Comparison of ENCODE assay signal across 1 cellular context in genomic region chr1:160342953-160343869, GRCh38.
TF ChIP-seq lines count a peak whose summit lies in the region.

TSS of gene COPA (minus strand) at chr1:160343250. CDS start at chr1:160343170, 80 bp downstream.
TSS of gene NCSTN (plus strand) at chr1:160343383. CDS start at chr1:160343397, 14 bp downstream.

TF ChIP-seq in HEK293, 187 proteins besides CTCF, POLR2A, EP300 and RAD21 (continued from another document):
- TF ChIP-seq ZBTB49 (tag by site-specific recombination; IDR thresholded peaks at IDR 0.05; ENCODE audit: low read depth) = no peak
- peak; percentile 65; the same call in 1 of the 2 replicates for TF ChIP-seq SCRT1 (tag by site-specific recombination; IDR thresholded peaks at IDR 0.05; ENCODE audit: borderline replicate concordance)
- TF ChIP-seq ZNF2 (tag by site-specific recombination; IDR thresholded peaks at IDR 0.05) = peak; percentile 62; the same call in 1 of the 2 replicates
- TF ChIP-seq ZNF211 (tag by site-specific recombination; IDR thresholded peaks at IDR 0.05; ENCODE audit: low read depth) = no peak
- TF ChIP-seq ZNF518A (tag by site-specific recombination; conservative IDR thresholded peaks at IDR 0.05; ENCODE audit: low read depth) = peak; percentile 79
- TF ChIP-seq BCL11A (tag by site-specific recombination; IDR thresholded peaks at IDR 0.05; ENCODE audit: low read depth) = no peak
- TF ChIP-seq ZNF114 (tag by site-specific recombination; IDR thresholded peaks at IDR 0.05) = no peak
- TF ChIP-seq, protein P1, sequence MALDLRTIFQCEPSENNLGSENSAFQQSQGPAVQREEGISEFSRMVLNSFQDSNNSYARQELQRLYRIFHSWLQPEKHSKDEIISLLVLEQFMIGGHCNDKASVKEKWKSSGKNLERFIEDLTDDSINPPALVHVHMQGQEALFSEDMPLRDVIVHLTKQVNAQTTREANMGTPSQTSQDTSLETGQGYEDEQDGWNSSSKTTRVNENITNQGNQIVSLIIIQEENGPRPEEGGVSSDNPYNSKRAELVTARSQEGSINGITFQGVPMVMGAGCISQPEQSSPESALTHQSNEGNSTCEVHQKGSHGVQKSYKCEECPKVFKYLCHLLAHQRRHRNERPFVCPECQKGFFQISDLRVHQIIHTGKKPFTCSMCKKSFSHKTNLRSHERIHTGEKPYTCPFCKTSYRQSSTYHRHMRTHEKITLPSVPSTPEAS (tag by site-specific recombination; IDR thresholded peaks at IDR 0.05) = no peak
- peak; percentile 44 for TF ChIP-seq ZNF843 (tag by site-specific recombination; IDR thresholded peaks at IDR 0.05)
- TF ChIP-seq, protein P2, sequence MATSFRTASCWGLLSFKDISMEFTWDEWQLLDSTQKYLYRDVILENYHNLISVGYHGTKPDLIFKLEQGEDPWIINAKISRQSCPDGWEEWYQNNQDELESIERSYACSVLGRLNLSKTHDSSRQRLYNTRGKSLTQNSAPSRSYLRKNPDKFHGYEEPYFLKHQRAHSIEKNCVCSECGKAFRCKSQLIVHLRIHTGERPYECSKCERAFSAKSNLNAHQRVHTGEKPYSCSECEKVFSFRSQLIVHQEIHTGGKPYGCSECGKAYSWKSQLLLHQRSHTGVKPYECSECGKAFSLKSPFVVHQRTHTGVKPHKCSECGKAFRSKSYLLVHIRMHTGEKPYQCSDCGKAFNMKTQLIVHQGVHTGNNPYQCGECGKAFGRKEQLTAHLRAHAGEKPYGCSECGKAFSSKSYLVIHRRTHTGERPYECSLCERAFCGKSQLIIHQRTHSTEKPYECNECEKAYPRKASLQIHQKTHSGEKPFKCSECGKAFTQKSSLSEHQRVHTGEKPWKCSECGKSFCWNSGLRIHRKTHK (tag by site-specific recombination; IDR thresholded peaks at IDR 0.05) = no peak
- TF ChIP-seq ZNF707 (tag by site-specific recombination; IDR thresholded peaks at IDR 0.05) = no peak
- peak; percentile 84 for TF ChIP-seq ZNF223 (tag by site-specific recombination; IDR thresholded peaks at IDR 0.05)
- TF ChIP-seq ZNF677 (tag by site-specific recombination; IDR thresholded peaks at IDR 0.05) = no peak
- peak; percentile 72; the same call in 1 of the 2 replicates for TF ChIP-seq ZFP37 (tag by site-specific recombination; IDR thresholded peaks at IDR 0.05)
- no peak for TF ChIP-seq ZSCAN5A (tag by site-specific recombination; IDR thresholded peaks at IDR 0.05)
- TF ChIP-seq ZNF169 (tag by site-specific recombination; IDR thresholded peaks at IDR 0.05) = no peak
- TF ChIP-seq ZNF132 (tag by site-specific recombination; IDR thresholded peaks at IDR 0.05; ENCODE audit: borderline replicate concordance) = no peak
- TF ChIP-seq ZNF391 (tag by site-specific recombination; IDR thresholded peaks at IDR 0.05; ENCODE audit: borderline replicate concordance, low read depth) = no peak; the same call in 1 of the 2 replicates
- TF ChIP-seq ZFP3 (tag by site-specific recombination; IDR thresholded peaks at IDR 0.05; ENCODE audit: low read depth) = no peak
- TF ChIP-seq, protein P3, sequence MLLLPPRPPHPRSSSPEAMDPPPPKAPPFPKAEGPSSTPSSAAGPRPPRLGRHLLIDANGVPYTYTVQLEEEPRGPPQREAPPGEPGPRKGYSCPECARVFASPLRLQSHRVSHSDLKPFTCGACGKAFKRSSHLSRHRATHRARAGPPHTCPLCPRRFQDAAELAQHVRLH (tag by site-specific recombination; IDR thresholded peaks at IDR 0.05) = peak; percentile 60; the same call in 1 of the 2 replicates
- TF ChIP-seq ZBTB20 (tag by site-specific recombination; IDR thresholded peaks at IDR 0.05) = peak; percentile 63; the same call in 1 of the 2 replicates
- 0 out of 2 replicates have a peak, but pooled peaks have one; percentile 18 for TF ChIP-seq EGR2 (tag by site-specific recombination; IDR thresholded peaks at IDR 0.05; ENCODE audit: low read depth)
- TF ChIP-seq ZNF311 (tag by site-specific recombination; IDR thresholded peaks at IDR 0.05; ENCODE audit: borderline replicate concordance) = no peak
- TF ChIP-seq ZSCAN18 (tag by site-specific recombination; IDR thresholded peaks at IDR 0.05) = no peak
- no peak for TF ChIP-seq ZNF830 (tag by site-specific recombination; IDR thresholded peaks at IDR 0.05; ENCODE audit: low read depth)
- TF ChIP-seq PRDM6 (tag by site-specific recombination; IDR thresholded peaks at IDR 0.05) = no peak
- TF ChIP-seq ZNF768 (tag by site-specific recombination; IDR thresholded peaks at IDR 0.05) = no peak
- TF ChIP-seq ZNF23 (tag by site-specific recombination; IDR thresholded peaks at IDR 0.05; ENCODE audit: borderline replicate concordance) = no peak
- no peak for TF ChIP-seq ZNF513 (tag by site-specific recombination; IDR thresholded peaks at IDR 0.05)
- TF ChIP-seq, protein P4, sequence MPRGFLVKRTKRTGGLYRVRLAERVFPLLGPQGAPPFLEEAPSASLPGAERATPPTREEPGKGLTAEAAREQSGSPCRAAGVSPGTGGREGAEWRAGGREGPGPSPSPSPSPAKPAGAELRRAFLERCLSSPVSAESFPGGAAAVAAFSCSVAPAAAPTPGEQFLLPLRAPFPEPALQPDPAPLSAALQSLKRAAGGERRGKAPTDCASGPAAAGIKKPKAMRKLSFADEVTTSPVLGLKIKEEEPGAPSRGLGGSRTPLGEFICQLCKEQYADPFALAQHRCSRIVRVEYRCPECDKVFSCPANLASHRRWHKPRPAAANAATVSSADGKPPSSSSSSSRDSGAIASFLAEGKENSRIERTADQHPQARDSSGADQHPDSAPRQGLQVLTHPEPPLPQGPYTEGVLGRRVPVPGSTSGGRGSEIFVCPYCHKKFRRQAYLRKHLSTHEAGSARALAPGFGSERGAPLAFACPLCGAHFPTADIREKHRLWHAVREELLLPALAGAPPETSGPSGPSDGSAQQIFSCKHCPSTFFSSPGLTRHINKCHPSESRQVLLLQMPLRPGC (tag by site-specific recombination; IDR thresholded peaks at IDR 0.05) = 0 out of 2 replicates have a peak, but pooled peaks have one; percentile 41
- TF ChIP-seq ZNF350 (tag by site-specific recombination; IDR thresholded peaks at IDR 0.05) = no peak
- TF ChIP-seq KLF8 (tag by site-specific recombination; IDR thresholded peaks at IDR 0.05) = peak; percentile 49; the same call in 1 of the 2 replicates
- no peak for TF ChIP-seq ZNF366 (tag by site-specific recombination; conservative IDR thresholded peaks at IDR 0.05)
- TF ChIP-seq HOXA7 (CRISPR knock-in tag; IDR thresholded peaks at IDR 0.05; ENCODE audit: borderline replicate concordance) = no peak
- TF ChIP-seq AEBP2 (tag by site-specific recombination; IDR thresholded peaks at IDR 0.05; ENCODE audit: borderline replicate concordance) = no peak
- no peak for TF ChIP-seq ZNF302 (tag by site-specific recombination; IDR thresholded peaks at IDR 0.05; ENCODE audit: low read depth)
- no peak for TF ChIP-seq ZNF514 (tag by site-specific recombination; IDR thresholded peaks at IDR 0.05)
TF ChIP-seq in HEK293: peak in this region for 72.
